21 cellular contexts compared by ENCODE assay signal in genomic region chr11:88415495-88415894, GRCh38.
DNase-seq lines count a peak whose midpoint lies in the region; ATAC-seq and TF ChIP-seq lines count a peak whose summit lies in the region.
"Had no signal": no experiment of that assay in that cellular context is flagged by ENCODE, and none has a peak within 500 bp of the region (broad histone marks: within the 10 kb centered on the region; RNA-seq: fewer than 3 reads in every experiment).

No MANE protein-coding gene starts in this region.

- dilution Hi-C loops in mammary epithelial cell (cut with HindIII; ENCODE audit: low sequenced_read_pairs), result no loop called here

- H3K9me3 Mint-ChIP-seq in MCF 10A (ENCODE audit: unreplicated experiment), result no peaks in the 10 kb centered on the region
- no peaks in the 10 kb centered on the region for H3K9me3 Mint-ChIP-seq in activated CD8-positive, alpha-beta T cell treated with anti-CD3 and anti-CD28 coated beads, Interleukin-2, amount 10 ng/mL, durations not matched to agents 7 days and 5 days (ENCODE audit: insufficient read depth)
- H3K9me3 Mint-ChIP-seq in stimulated activated naive CD8-positive, alpha-beta T cell treated with anti-CD3 and anti-CD28 coated beads, Interleukin-15, amount 100 ng/mL, for 72 hours, result no peaks in the 10 kb centered on the region

- no peak overlapping the region for H3K9ac ChIP-seq in mammary epithelial cell (ENCODE audit: insufficient read depth, low read length)

- H3K27me3 ChIP-seq in mammary epithelial cell (ENCODE audit: insufficient read depth, low read length), result no peaks in the 10 kb centered on the region
- H3K27me3 ChIP-seq: breast epithelium, hepatocyte, ovary, right lobe of liver, tibial nerve had no signal

- no TSS peak for BruUV-seq in mammary epithelial cell (replicated peaks; lab: Mats Ljungman, UMichigan)
- BruUV-seq in MCF 10A (replicated peaks; lab: Mats Ljungman, UMichigan), result no TSS peak

- no peak overlapping the region for H2AFZ ChIP-seq in mammary epithelial cell (ENCODE audit: low read depth, low read length)
- H2AFZ ChIP-seq: hepatocyte had no signal

- H3K4me1 Mint-ChIP-seq in MCF 10A (ENCODE audit: insufficient read depth, unreplicated experiment), result peaks cover 41% of the 10 kb centered on the region
- peaks cover 77% of the 10 kb centered on the region for H3K4me1 Mint-ChIP-seq in activated CD8-positive, alpha-beta T cell treated with anti-CD3 and anti-CD28 coated beads, Interleukin-2, amount 10 ng/mL, durations not matched to agents 7 days and 5 days (ENCODE audit: low read depth)
- peaks cover 43% of the 10 kb centered on the region for H3K4me1 Mint-ChIP-seq in stimulated activated naive CD8-positive, alpha-beta T cell treated with anti-CD3 and anti-CD28 coated beads, Interleukin-15, amount 100 ng/mL, for 72 hours

- no peak for TF ChIP-seq CTCF in mammary epithelial cell (conservative IDR thresholded peaks at IDR 0.05 in 1 of 2, IDR thresholded peaks at IDR 0.05 in 1 of 2; ENCODE audit: extremely low read depth in 1 of 2, insufficient read depth in 1 of 2, low read depth in 1 of 2, low read length in 2 of 2)
- TF ChIP-seq CTCF in MCF 10A (IDR thresholded peaks at IDR 0.05; ENCODE audit: unreplicated experiment), result no peak
- no peak for TF ChIP-seq CTCF in lower leg skin (IDR thresholded peaks at IDR 0.05)

- H3K27ac Mint-ChIP-seq in MCF 10A (ENCODE audit: low read depth, unreplicated experiment), result no peak overlapping the region
- H3K27ac Mint-ChIP-seq in activated CD8-positive, alpha-beta T cell treated with anti-CD3 and anti-CD28 coated beads, Interleukin-2, amount 10 ng/mL, durations not matched to agents 7 days and 5 days, result peak overlapping the region; percentile 91
- H3K27ac Mint-ChIP-seq in stimulated activated naive CD8-positive, alpha-beta T cell treated with anti-CD3 and anti-CD28 coated beads, Interleukin-15, amount 100 ng/mL, for 72 hours, result no peak overlapping the region
- H3K27ac Mint-ChIP-seq: WTC11 had no signal

- H3K27ac ChIP-seq in mammary epithelial cell (ENCODE audit: insufficient read depth, low read depth, low read length), result peak overlapping the region; percentile 47
- H3K27ac ChIP-seq: breast epithelium, hepatocyte, ovary, right lobe of liver, tibial nerve had no signal

- ATAC-seq in activated CD8-positive, alpha-beta T cell treated with anti-CD3 and anti-CD28 coated beads, Interleukin-2, amount 10 ng/mL, durations not matched to agents 7 days and 5 days, result peak; percentile 8
- ATAC-seq in stimulated activated naive CD8-positive, alpha-beta T cell treated with anti-CD3 and anti-CD28 coated beads, Interleukin-15, amount 100 ng/mL, for 72 hours, result peak; percentile 54
- ATAC-seq in HG03097 (IDR thresholded peaks at IDR 0.05; ENCODE audit: low FRiP score, unreplicated experiment), result no peak
- ATAC-seq: Panc1; stimulated activated naive B cell treated with anti-CD40 and anti-IgM and Interleukin-4, amounts not matched to agents 10 μg/mL and 1 μg/mL and 100 μg/mL, for 72 hours; WTC11 had no signal

- no peak for DNase-seq in mammary epithelial cell
- no peak for DNase-seq in MCF 10A (ENCODE audit: unreplicated experiment)
- peak; percentile 41 for DNase-seq in Jurkat, Clone E6-1 (ENCODE audit: low read depth, low spot score)
- no peak for DNase-seq in activated CD8-positive, alpha-beta T cell treated with anti-CD3 and anti-CD28 coated beads, Interleukin-2, amount 10 ng/mL, durations not matched to agents 7 days and 5 days
- DNase-seq in stimulated activated naive CD8-positive, alpha-beta T cell treated with anti-CD3 and anti-CD28 coated beads, Interleukin-15, amount 100 ng/mL, for 72 hours, result no peak
- no peak for DNase-seq in NCI-H524 (lab: John Stamatoyannopoulos, UW)
- no peak for DNase-seq in lower leg skin (ENCODE audit: low spot score in 2 of 2)
- DNase-seq: cortex of kidney; MG63; NCI-H146; NCI-H2171; NCI-H774; ovary; right lobe of liver; stimulated activated naive B cell treated with anti-CD40 and anti-IgM and Interleukin-4, amounts not matched to agents 10 μg/mL and 1 μg/mL and 100 μg/mL, for 72 hours had no signal

- H3K4me1 ChIP-seq in mammary epithelial cell (ENCODE audit: insufficient read depth, low read length), result peaks cover 61% of the 10 kb centered on the region
- H3K4me1 ChIP-seq: breast epithelium had no signal

- CTCF ChIA-PET in mammary epithelial cell (lab: Charles Lee; ENCODE audit: low non-redundant PET) (no interaction called here), MCF 10A (lab: Yijun Ruan, JAX) (interaction anchor here (0.7 kb wide), 1 partner anchor 129 kb away, joined by 3 read pairs; no protein-coding TSS in a partner anchor)
- CTCF ChIA-PET in activated CD8-positive, alpha-beta T cell treated with anti-CD3 and anti-CD28 coated beads, Interleukin-2, amount 10 ng/mL, durations not matched to agents 7 days and 5 days (lab: Charles Lee), result interaction anchor here (0.6 to 2.0 kb wide), 7 partner anchors 8 to 78 kb away, joined by 3 to 5 read pairs (median 3); partner anchors contain the start of gene CTSC

- peak overlapping the region; percentile 45 for H3K4me2 ChIP-seq in mammary epithelial cell (ENCODE audit: insufficient read depth, low read depth, low read length)
- H3K4me2 ChIP-seq: hepatocyte had no signal

- no peak for TF ChIP-seq POLR2A in lower leg skin (IDR thresholded peaks at IDR 0.05)

- no peaks in the 10 kb centered on the region for H3K27me3 Mint-ChIP-seq in MCF 10A (ENCODE audit: insufficient read depth, unreplicated experiment)
- no peaks in the 10 kb centered on the region for H3K27me3 Mint-ChIP-seq in activated CD8-positive, alpha-beta T cell treated with anti-CD3 and anti-CD28 coated beads, Interleukin-2, amount 10 ng/mL, durations not matched to agents 7 days and 5 days (ENCODE audit: low read depth)
- H3K27me3 Mint-ChIP-seq in stimulated activated naive CD8-positive, alpha-beta T cell treated with anti-CD3 and anti-CD28 coated beads, Interleukin-15, amount 100 ng/mL, for 72 hours, result no peaks in the 10 kb centered on the region

- no peaks in the 10 kb centered on the region for H3K79me2 ChIP-seq in mammary epithelial cell (ENCODE audit: insufficient read depth, low read length)
- H3K79me2 ChIP-seq: hepatocyte had no signal

- no peaks in the 10 kb centered on the region for H4K20me1 ChIP-seq in mammary epithelial cell (ENCODE audit: insufficient read depth, low read length)

- no peaks in the 10 kb centered on the region for H3K9me3 ChIP-seq in mammary epithelial cell (replicated peaks; ENCODE audit: insufficient read depth, low read length)
- H3K9me3 ChIP-seq: breast epithelium, MG63, ovary, right lobe of liver, tibial nerve had no signal

- POLR2A ChIA-PET in MCF 10A (lab: Yijun Ruan, JAX), result interaction anchor here (1.0 to 2.2 kb wide), 3 partner anchors 11 to 78 kb away, joined by 5 to 12 read pairs (median 7); partner anchors contain the start of gene CTSC
- POLR2A ChIA-PET in activated CD8-positive, alpha-beta T cell treated with anti-CD3 and anti-CD28 coated beads, Interleukin-2, amount 10 ng/mL, durations not matched to agents 7 days and 5 days (lab: Charles Lee), result interaction anchor here (0.6 to 2.2 kb wide), 3 partner anchors 78 to 89 kb away, joined by 3 to 12 read pairs (median 4); partner anchors contain the start of gene CTSC

- H3K4me3 Mint-ChIP-seq in MCF 10A (ENCODE audit: unreplicated experiment), result no peak overlapping the region
- peak overlapping the region; percentile 60 for H3K4me3 Mint-ChIP-seq in activated CD8-positive, alpha-beta T cell treated with anti-CD3 and anti-CD28 coated beads, Interleukin-2, amount 10 ng/mL, durations not matched to agents 7 days and 5 days
- H3K4me3 Mint-ChIP-seq in stimulated activated naive CD8-positive, alpha-beta T cell treated with anti-CD3 and anti-CD28 coated beads, Interleukin-15, amount 100 ng/mL, for 72 hours, result peak overlapping the region; percentile 16 to 25
- H3K4me3 Mint-ChIP-seq: stimulated activated naive B cell treated with anti-CD40 and anti-IgM and Interleukin-4, amounts not matched to agents 10 μg/mL and 1 μg/mL and 100 μg/mL, for 72 hours; WTC11 had no signal

- H3K4me3 ChIP-seq in mammary epithelial cell (replicated peaks in 1 of 3; ENCODE audit: insufficient read depth in 1 of 3, low read depth in 2 of 3, low read length in 3 of 3) (no peak overlapping the region), lower leg skin (ENCODE audit: low read depth, poor library complexity, severe bottlenecking) (no peak overlapping the region)
- peak overlapping the region; percentile 2 for H3K4me3 ChIP-seq in Jurkat, Clone E6-1 (ENCODE audit: low read length)
- H3K4me3 ChIP-seq: breast epithelium, hepatocyte, MG63, ovary, right lobe of liver, tibial nerve had no signal

- intact Hi-C loops in mammary epithelial cell (cut with micrococcal nuclease), result no loop called here
- intact Hi-C loops in MCF 10A (cut with micrococcal nuclease), result loop anchor here (10.0 kb wide), 1 partner anchor 241 kb away; the partner anchor contains the start of gene RAB38
- intact Hi-C loops in lower leg skin (cut with DNase I; ENCODE audit: low total_unique reads), result no loop called here

- WGBS in mammary epithelial cell (ENCODE audit: low coverage, missing lambda C conversion rate), result 100% methylated on average over 1 of the region's 1 CpG
- WGBS in lower leg skin, 2 donors, result 73 to 74% methylated on average over 1 of the region's 1 CpG

- in situ Hi-C loops in mammary epithelial cell (cut with MboI; ENCODE audit: low sequenced_read_pairs in 2 of 2), result no loop called here

- H3K36me3 Mint-ChIP-seq in MCF 10A (ENCODE audit: insufficient read depth, unreplicated experiment), result no peaks in the 10 kb centered on the region
- H3K36me3 Mint-ChIP-seq in activated CD8-positive, alpha-beta T cell treated with anti-CD3 and anti-CD28 coated beads, Interleukin-2, amount 10 ng/mL, durations not matched to agents 7 days and 5 days (ENCODE audit: low read depth), result peaks cover 30% of the 10 kb centered on the region
- H3K36me3 Mint-ChIP-seq: stimulated activated naive B cell treated with anti-CD40 and anti-IgM and Interleukin-4, amounts not matched to agents 10 μg/mL and 1 μg/mL and 100 μg/mL, for 72 hours; WTC11 had no signal

- no peaks in the 10 kb centered on the region for H3K36me3 ChIP-seq in mammary epithelial cell (ENCODE audit: insufficient read depth, low read length)
- H3K36me3 ChIP-seq: breast epithelium, MG63, ovary, right lobe of liver, tibial nerve had no signal
